Comparison of ENCODE assay signal across 23 cellular contexts in genomic region chr3:54202029-54202428, GRCh38.
"Had no signal": no experiment of that assay in that cellular context is flagged by ENCODE, and none has a peak within 500 bp of the region (broad histone marks: within the 10 kb centered on the region; RNA-seq: fewer than 3 reads in every experiment).

No MANE protein-coding gene starts in this region.

- H3K4me1 Mint-ChIP-seq: memory B cell; naive thymus-derived CD4-positive, alpha-beta T cell had no signal

- H3K4me3 Mint-ChIP-seq: dendritic cell treated with granulocyte-macrophage colony-stimulating factor and Interleukin-4, amounts not matched to agents 40 ng/mL and 50 ng/mL, for 4 days; effector memory CD8-positive, alpha-beta T cell; endodermal cell; memory B cell; naive thymus-derived CD4-positive, alpha-beta T cell had no signal

- DNase-seq: colonic mucosa; cortex of kidney; effector CD8-positive, alpha-beta T cell; effector memory CD8-positive, alpha-beta T cell; endodermal cell; esophagus squamous epithelium; foreskin fibroblast; foreskin melanocyte; gastrocnemius medialis; glutamatergic neuron; heart right ventricle; hippocampal formation; kidney; kidney glomerular epithelial cell; left lung; left ventricle myocardium superior; lower lobe of right lung; mesendoderm; midbrain; naive thymus-derived CD4-positive, alpha-beta T cell had no signal

- H3K36me3 Mint-ChIP-seq: memory B cell; naive thymus-derived CD4-positive, alpha-beta T cell had no signal

- H3K27me3 Mint-ChIP-seq: effector memory CD8-positive, alpha-beta T cell had no signal

- ATAC-seq: effector memory CD8-positive, alpha-beta T cell; esophagus mucosa; gastrocnemius medialis; left lung; lower lobe of right lung; naive thymus-derived CD4-positive, alpha-beta T cell had no signal

- H3K9me3 Mint-ChIP-seq: dendritic cell treated with granulocyte-macrophage colony-stimulating factor and Interleukin-4, amounts not matched to agents 40 ng/mL and 50 ng/mL, for 4 days; endodermal cell; memory B cell had no signal

- H3K27ac Mint-ChIP-seq: dendritic cell treated with granulocyte-macrophage colony-stimulating factor and Interleukin-4, amounts not matched to agents 40 ng/mL and 50 ng/mL, for 4 days; effector memory CD8-positive, alpha-beta T cell; endodermal cell; memory B cell; naive thymus-derived CD4-positive, alpha-beta T cell had no signal
